In the genomic region with DNA sequence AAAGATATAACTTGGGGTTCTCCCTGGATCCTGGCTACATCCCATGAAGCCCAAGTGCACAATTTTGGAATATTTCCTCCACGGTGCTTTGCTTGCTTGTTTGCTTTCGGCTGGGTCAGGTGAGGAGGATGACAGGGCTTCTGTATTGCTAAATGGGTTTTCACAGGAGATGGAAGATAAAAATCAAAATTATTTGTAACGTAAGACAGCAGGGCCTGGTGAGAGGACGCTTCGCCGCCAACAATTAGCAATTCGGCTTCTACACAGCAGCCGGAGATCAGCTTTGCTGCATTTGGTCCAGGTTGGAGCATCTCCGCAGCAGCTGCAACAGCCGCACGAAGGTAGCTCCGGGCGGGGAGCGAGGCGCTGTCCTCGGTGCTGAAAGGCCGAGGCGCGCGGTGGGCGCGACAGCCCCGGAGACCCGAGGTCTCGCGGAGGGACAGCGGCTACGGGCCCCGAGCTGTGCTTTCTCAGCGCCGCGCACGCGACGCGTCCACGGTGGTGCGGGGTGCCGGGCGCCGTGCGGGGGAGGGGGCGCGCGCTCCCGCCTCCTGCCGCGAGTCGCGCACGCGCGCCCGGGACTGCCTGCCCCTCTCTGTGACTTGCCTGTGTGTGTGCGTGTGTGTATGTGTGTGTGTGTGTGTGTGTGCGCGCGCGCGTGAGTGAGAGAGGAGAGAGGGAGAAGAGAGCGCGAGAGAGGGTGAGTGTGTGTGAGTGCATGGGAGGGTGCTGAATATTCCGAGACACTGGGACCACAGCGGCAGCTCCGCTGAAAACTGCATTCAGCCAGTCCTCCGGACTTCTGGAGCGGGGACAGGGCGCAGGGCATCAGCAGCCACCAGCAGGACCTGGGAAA, we compare ENCODE assay signal across 8 cellular contexts. TPM values are rescaled to one million over a fixed set of nuclear protein-coding genes. Genes with fewer than 3 reads are reported as not detected.
DNase-seq lines count a peak whose midpoint lies in the region; ATAC-seq and TF ChIP-seq lines count a peak whose summit lies in the region.

Gene GRIA2 (plus strand): TSS at position 703 of the 856 bp plus-strand sequence. CDS start 315 bp downstream, outside the sequence.

- H2BK120ac ChIP-seq in mesenchymal stem cell (ENCODE audit: low read depth, low read length), result no peak within 1 kb of the TSS

- DNase-seq in Caki2 (ENCODE audit: low read depth) (peak; percentile 76), RWPE1 (ENCODE audit: low spot score) (peak; percentile 49), endodermal cell (peak; percentile 94), mesenchymal stem cell (peak; percentile 66), NK-92 (lab: John Stamatoyannopoulos, UW; ENCODE audit: unreplicated experiment) (no peak)

- H3K9me3 Mint-ChIP-seq in endodermal cell, result no peaks in the 10 kb centered on the region

- peaks cover 61% of the 10 kb centered on the region for H3K27me3 Mint-ChIP-seq in endodermal cell (ENCODE audit: insufficient read depth)

- H4K91ac ChIP-seq in mesenchymal stem cell (ENCODE audit: low read length), result no peak within 1 kb of the TSS

- POLR2A ChIA-PET in RWPE1 (lab: Yijun Ruan, JAX; ENCODE audit: low non-redundant PET), result interaction anchor here (0.7 kb wide), 1 partner anchor 746 kb away, joined by 3 read pairs; no protein-coding TSS in a partner anchor

- TF ChIP-seq CTCF in RWPE1 (conservative IDR thresholded peaks at IDR 0.05; ENCODE audit: low read depth) (no peak), endodermal cell (conservative IDR thresholded peaks at IDR 0.05) (no peak)

- H3K4me2 ChIP-seq in mesenchymal stem cell (ENCODE audit: low read length, poor library complexity, severe bottlenecking), result peak within 1 kb of the TSS; percentile 98

- H3K4me1 ChIP-seq in endodermal cell (ENCODE audit: control insufficient read depth, insufficient read depth, low read length) (no peaks in the 10 kb centered on the region), mesenchymal stem cell (ENCODE audit: control insufficient read depth, insufficient read depth, low read depth, low read length) (peaks cover 19% of the 10 kb centered on the region), urinary bladder (ENCODE audit: insufficient read depth) (no peaks in the 10 kb centered on the region)

- no peaks in the 10 kb centered on the region for H3K79me1 ChIP-seq in mesenchymal stem cell (replicated peaks; ENCODE audit: low read length, poor library complexity, severe bottlenecking)

- no peak within 1 kb of the TSS for H2BK5ac ChIP-seq in mesenchymal stem cell (ENCODE audit: low read depth, low read length, poor library complexity, severe bottlenecking)

- no peak within 1 kb of the TSS for H2BK15ac ChIP-seq in mesenchymal stem cell (ENCODE audit: low read depth, poor library complexity, severe bottlenecking)

- CTCF ChIA-PET in RWPE1 (lab: Yijun Ruan, JAX), result interaction anchor here (0.5 to 1.2 kb wide), 2 partner anchors 757 to 848 kb away, joined by 3 to 8 read pairs; no protein-coding TSS in a partner anchor

- H3K14ac ChIP-seq in mesenchymal stem cell (ENCODE audit: low read length in 2 of 2), result no peak within 1 kb of the TSS

- no peaks in the 10 kb centered on the region for H3K9me3 ChIP-seq in endodermal cell (ENCODE audit: control insufficient read depth, low read length)
- no peaks in the 10 kb centered on the region for H3K9me3 ChIP-seq in mesenchymal stem cell (ENCODE audit: control insufficient read depth, low read length)

- no peak within 1 kb of the TSS for H3K27ac ChIP-seq in RWPE1
- no peak within 1 kb of the TSS for H3K27ac ChIP-seq in endodermal cell (ENCODE audit: low read depth, low read length)
- H3K27ac ChIP-seq in mesenchymal stem cell (ENCODE audit: low read length, poor library complexity, severe bottlenecking), result no peak within 1 kb of the TSS
- H3K27ac ChIP-seq in urinary bladder (ENCODE audit: low read depth), result no peak within 1 kb of the TSS

- WGBS in endodermal cell (ENCODE audit: insufficient coverage in 1 of 2, insufficient read length in 1 of 2), 2 experiments, result 4 to 18% methylated on average over 10 to 68 of the region's 68 CpGs
- WGBS in mesenchymal stem cell, result 6% methylated on average over 63 of the region's 68 CpGs
- WGBS in urinary bladder, result 2% methylated on average over 68 of the region's 68 CpGs

- H2BK12ac ChIP-seq in mesenchymal stem cell (ENCODE audit: low read length in 2 of 2), result no peak within 1 kb of the TSS

- H3K36me3 Mint-ChIP-seq in endodermal cell (ENCODE audit: low read depth), result no peaks in the 10 kb centered on the region

- H3K4me1 Mint-ChIP-seq in endodermal cell, result peaks cover 6% of the 10 kb centered on the region

- peaks cover 72% of the 10 kb centered on the region for H3K27me3 ChIP-seq in endodermal cell (ENCODE audit: control insufficient read depth, insufficient read depth, low read length, poor library complexity, severe bottlenecking)
- H3K27me3 ChIP-seq in mesenchymal stem cell (ENCODE audit: control insufficient read depth in 1 of 2, insufficient read depth in 1 of 2, low read length in 2 of 2), result peaks cover 22 to 53% of the 10 kb centered on the region in 2 experiments

- peak within 1 kb of the TSS; percentile 70 for H3K4me3 Mint-ChIP-seq in endodermal cell

- no peak within 1 kb of the TSS for H2AFZ ChIP-seq in mesenchymal stem cell (ENCODE audit: low read depth, low read length)

- no peak within 1 kb of the TSS for H3K4ac ChIP-seq in mesenchymal stem cell (ENCODE audit: low read depth in 1 of 2, low read length in 2 of 2)

- H3K36me3 ChIP-seq in endodermal cell (ENCODE audit: control insufficient read depth, insufficient read depth, low read length), result no peaks in the 10 kb centered on the region
- no peaks in the 10 kb centered on the region for H3K36me3 ChIP-seq in mesenchymal stem cell (ENCODE audit: control insufficient read depth in 1 of 2, insufficient read depth in 2 of 2, low read depth in 1 of 2, low read length in 2 of 2)
- no peaks in the 10 kb centered on the region for H3K36me3 ChIP-seq in urinary bladder (ENCODE audit: insufficient read depth)

- peak; percentile 70 for ATAC-seq in HG02759 (IDR thresholded peaks at IDR 0.05; ENCODE audit: unreplicated experiment)
- no peak for ATAC-seq in GM18520 (IDR thresholded peaks at IDR 0.05; ENCODE audit: unreplicated experiment)

- no peak within 1 kb of the TSS for H3K27ac Mint-ChIP-seq in endodermal cell

- no peak within 1 kb of the TSS for H3K23ac ChIP-seq in mesenchymal stem cell (ENCODE audit: low read length in 2 of 2)

- no peak within 1 kb of the TSS for H4K8ac ChIP-seq in mesenchymal stem cell (ENCODE audit: low read length)

- H3K9ac ChIP-seq in endodermal cell (ENCODE audit: extremely low read depth, low read length, poor library complexity, severe bottlenecking) (no peak within 1 kb of the TSS), mesenchymal stem cell (ENCODE audit: low read length) (no peak within 1 kb of the TSS)

- in situ Hi-C loops in Caki2 (cut with HindIII; ENCODE audit: low pct_unique_long_range_greater_than_20kb, low sequenced_read_pairs), result no loop called here

- peak within 1 kb of the TSS; percentile 80 for H3K4me3 ChIP-seq in endodermal cell (ENCODE audit: low read length)
- H3K4me3 ChIP-seq in mesenchymal stem cell (ENCODE audit: insufficient read depth in 1 of 2, low read depth in 1 of 2, low read length in 2 of 2), result peak within 1 kb of the TSS; percentile 60 to 78
- H3K4me3 ChIP-seq in urinary bladder (ENCODE audit: low read depth, low read length), result peak within 1 kb of the TSS; percentile 7

- H2AK5ac ChIP-seq in mesenchymal stem cell (ENCODE audit: low read length, severe bottlenecking), result no peak within 1 kb of the TSS

- no peak within 1 kb of the TSS for H3K18ac ChIP-seq in mesenchymal stem cell (ENCODE audit: low read depth in 1 of 2, low read length in 2 of 2)

RNA-seq across cellular contexts. Expression of gene GRIA2, which starts in this region (rescaled TPM):
- total RNA-seq in Caki2 (2014; rRNA removed; shearing (Covaris generic); ENCODE audit: low replicate concordance), result not detected in 2 replicates
- not detected for total RNA-seq in endodermal cell
- polyA plus RNA-seq in endodermal cell (2013, experiment 1 of 2), result 5.2 TPM
- 3.7 TPM for polyA plus RNA-seq in endodermal cell (2013, experiment 2 of 2)
- not detected for polyA plus RNA-seq in mesenchymal stem cell (2013, experiment 1 of 2)
- not detected for polyA plus RNA-seq in mesenchymal stem cell (2013, experiment 2 of 2)
- 16.4 TPM for total RNA-seq in urinary bladder
- polyA plus RNA-seq in urinary bladder, result 0.04 TPM

Comparison
In these comparisons a context has a peak if more than half of its experiments do, and no peak if none do; other contexts are left out.
1. RNA of gene GRIA2 (total RNA-seq): 16.4 TPM in urinary bladder (single experiment); not detected in endodermal cell and not detected in Caki2; every median in the first group is over 10 times any median in the second.
2. Peak in DNase-seq in Caki2; RNA of the gene not detected or under 1 TPM.
3. H3K4me3 ChIP-seq: peak in every context shown above with its lines; median percentile 80 in endodermal cell; 69 in mesenchymal stem cell; 7 in urinary bladder.